ENCODE assay signal across 10 cellular contexts in the genomic region with DNA sequence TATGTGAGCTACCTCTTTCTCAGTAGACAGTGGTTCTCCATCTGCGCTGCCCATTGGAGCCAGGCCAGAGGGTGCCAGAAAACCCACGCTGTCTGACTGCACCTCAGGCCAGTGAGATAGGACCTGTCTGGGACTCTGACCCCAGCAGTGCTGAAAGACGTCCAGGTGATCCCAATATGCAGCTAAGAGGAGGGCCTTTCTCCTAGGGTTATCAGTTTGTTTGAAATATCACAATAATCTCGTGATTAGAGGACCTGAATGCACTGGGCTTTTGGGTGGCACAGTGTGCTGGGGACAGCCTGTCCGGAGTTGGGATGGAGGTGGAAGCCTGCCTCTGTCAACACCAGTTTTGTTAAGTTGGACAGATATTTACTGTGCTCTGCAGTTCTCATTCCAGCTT.
DNase-seq lines count a peak whose midpoint lies in the region; ATAC-seq and TF ChIP-seq lines count a peak whose summit lies in the region.
"Had no signal": no experiment of that assay in that cellular context is flagged by ENCODE, and none has a peak within 500 bp of the region (broad histone marks: within the 10 kb centered on the region; RNA-seq: fewer than 3 reads in every experiment).

No MANE protein-coding gene starts in this region.

- POLR2A ChIA-PET in CD4-positive, alpha-beta memory T cell (lab: Charles Lee; ENCODE audit: partially characterized antibody), result interaction anchor here (1.8 to 3.4 kb wide), 2 partner anchors 58 to 162 kb away, joined by 6 to 21 read pairs; no protein-coding TSS in a partner anchor

- no peak for TF ChIP-seq CTCF in ascending aorta (IDR thresholded peaks at IDR 0.05)

- no peaks in the 10 kb centered on the region for H3K36me3 Mint-ChIP-seq in CD4-positive, alpha-beta memory T cell

- no peak overlapping the region for H3K4me3 Mint-ChIP-seq in CD4-positive, alpha-beta memory T cell

- ATAC-seq in left lobe of liver, result peak; percentile 90
- ATAC-seq: GM12878 had no signal

- no peaks in the 10 kb centered on the region for H3K36me3 ChIP-seq in CD4-positive, alpha-beta memory T cell (ENCODE audit: insufficient read depth, low read length)
- peaks cover 0 to under 1% of the 10 kb centered on the region in 2 donors for H3K36me3 ChIP-seq in ascending aorta
- H3K36me3 ChIP-seq in thymus (ENCODE audit: control insufficient read depth, insufficient read depth), result peaks cover 9% of the 10 kb centered on the region

- H3K27me3 ChIP-seq in CD4-positive, alpha-beta memory T cell (ENCODE audit: insufficient read depth, low read length), result no peaks in the 10 kb centered on the region
- no peaks in the 10 kb centered on the region for H3K27me3 ChIP-seq in ascending aorta
- no peaks in the 10 kb centered on the region for H3K27me3 ChIP-seq in thymus (ENCODE audit: control insufficient read depth, insufficient read depth)

- no peaks in the 10 kb centered on the region for H3K9me3 ChIP-seq in CD4-positive, alpha-beta memory T cell (ENCODE audit: control insufficient read depth in 1 of 2, low read length in 2 of 2)
- no peaks in the 10 kb centered on the region for H3K9me3 ChIP-seq in ascending aorta
- H3K9me3 ChIP-seq in thymus (ENCODE audit: control insufficient read depth), result no peaks in the 10 kb centered on the region

- H3K4me3 ChIP-seq in CD4-positive, alpha-beta memory T cell (ENCODE audit: low read length in 2 of 2), result no peak overlapping the region
- no peak overlapping the region for H3K4me3 ChIP-seq in ascending aorta
- no peak overlapping the region for H3K4me3 ChIP-seq in thymus (ENCODE audit: low read length)
- H3K4me3 ChIP-seq: GM12878 had no signal

- CTCF ChIA-PET in CD4-positive, alpha-beta memory T cell (lab: Charles Lee; ENCODE audit: partially characterized antibody), result interaction anchor here (4.1 kb wide), 1 partner anchor 219 kb away, joined by 22 read pairs; no protein-coding TSS in a partner anchor

- no peaks in the 10 kb centered on the region for H3K9me3 Mint-ChIP-seq in CD4-positive, alpha-beta memory T cell

- H3K27ac ChIP-seq in CD4-positive, alpha-beta memory T cell (ENCODE audit: low read depth, low read length), result no peak overlapping the region
- H3K27ac ChIP-seq in ascending aorta (peak overlapping the region; percentile 86 to 91), thymus (ENCODE audit: low read depth) (peak overlapping the region; percentile 12)

- WGBS in thymus, result 96% methylated on average over 5 of the region's 5 CpGs

- peaks cover 50% of the 10 kb centered on the region for H3K4me1 ChIP-seq in CD4-positive, alpha-beta memory T cell (ENCODE audit: insufficient read depth, low read length)
- H3K4me1 ChIP-seq in ascending aorta, result peaks cover 3 to 49% of the 10 kb centered on the region in 2 donors
- peaks cover 53% of the 10 kb centered on the region for H3K4me1 ChIP-seq in thymus (ENCODE audit: control insufficient read depth, insufficient read depth, low read length)

- H3K27ac Mint-ChIP-seq in CD4-positive, alpha-beta memory T cell, result peak overlapping the region in 4 of 7 donors; percentile 31 to 75 (median 48)

- no peak for DNase-seq in CD4-positive, alpha-beta memory T cell
- DNase-seq in ascending aorta (ENCODE audit: low spot score in 2 of 2), result no peak
- peak; percentile 94 for DNase-seq in left lobe of liver (ENCODE audit: low spot score)
- DNase-seq in activated CD4-positive, alpha-beta T cell treated with anti-CD3 and anti-CD28 coated beads for 4 hours, result no peak
- DNase-seq in HCEC 1CT, result no peak
- no peak for DNase-seq in NCI-H524 (lab: John Stamatoyannopoulos, UW)
- DNase-seq: C1 segment of cervical spinal cord, NCI-H1048 had no signal

- H3K27me3 Mint-ChIP-seq in CD4-positive, alpha-beta memory T cell, result no peaks in the 10 kb centered on the region

- intact Hi-C loops in CD4-positive, alpha-beta memory T cell (cut with micrococcal nuclease), result no loop called here
- intact Hi-C loops in ascending aorta (cut with DNase I), result loop anchor here (5.0 kb wide), 4 partner anchors 53 to 168 kb away; no protein-coding TSS in a partner anchor

- peaks cover 35 to 54% (median 47%) of the 10 kb centered on the region in 4 donors for H3K4me1 Mint-ChIP-seq in CD4-positive, alpha-beta memory T cell
